Comparison of ENCODE assay signal across 2 cellular contexts in genomic region chr6:103672169-103672568, GRCh38.
TF ChIP-seq lines count a peak whose summit lies in the region.

No MANE protein-coding gene starts in this region.

TF ChIP-seq in liver, 16 proteins besides CTCF, POLR2A, EP300 and RAD21 (continued from another document):
- TF ChIP-seq NR2F2 (IDR thresholded peaks at IDR 0.05) (no peak), YY1 (IDR thresholded peaks at IDR 0.05) (no peak)

TF ChIP-seq in HepG2, 621 proteins besides CTCF, POLR2A, EP300 and RAD21 (continued from another document):
- TF ChIP-seq CERS6 (CRISPR knock-in tag; IDR thresholded peaks at IDR 0.05) (no peak), NR3C1 (CRISPR knock-in tag; IDR thresholded peaks at IDR 0.05) (no peak), MYNN (CRISPR knock-in tag; IDR thresholded peaks at IDR 0.05; ENCODE audit: low read depth) (no peak), ZBED4 (CRISPR knock-in tag; IDR thresholded peaks at IDR 0.05; ENCODE audit: borderline replicate concordance) (no peak), AGO1 (IDR thresholded peaks at IDR 0.05; ENCODE audit: low read depth, low read length, poor library complexity, severe bottlenecking) (no peak), ZNF792 (CRISPR knock-in tag; IDR thresholded peaks at IDR 0.05) (no peak), USF2 (IDR thresholded peaks at IDR 0.05; ENCODE audit: low read depth, low read length) (no peak), USF2 (CRISPR knock-in tag; IDR thresholded peaks at IDR 0.05; ENCODE audit: borderline replicate concordance) (no peak), ZNF841 (CRISPR knock-in tag; IDR thresholded peaks at IDR 0.05; ENCODE audit: borderline replicate concordance) (no peak), ZFP36L2 (CRISPR knock-in tag; IDR thresholded peaks at IDR 0.05) (no peak), GTF3A (CRISPR knock-in tag; conservative IDR thresholded peaks at IDR 0.05) (no peak), ELK4 (CRISPR knock-in tag; IDR thresholded peaks at IDR 0.05; ENCODE audit: borderline replicate concordance) (no peak), JDP2 (CRISPR knock-in tag; IDR thresholded peaks at IDR 0.05; ENCODE audit: borderline replicate concordance) (no peak), CCDC6 (CRISPR knock-in tag; IDR thresholded peaks at IDR 0.05) (no peak), LCORL (IDR thresholded peaks at IDR 0.05) (no peak), LCORL (CRISPR knock-in tag; IDR thresholded peaks at IDR 0.05) (no peak), ZNF83 (CRISPR knock-in tag; IDR thresholded peaks at IDR 0.05; ENCODE audit: borderline replicate concordance) (no peak), ATF5 (CRISPR knock-in tag; IDR thresholded peaks at IDR 0.05; ENCODE audit: low read depth) (no peak), GPN1 (CRISPR knock-in tag; IDR thresholded peaks at IDR 0.05; ENCODE audit: borderline replicate concordance) (no peak), ELF3 (CRISPR knock-in tag; IDR thresholded peaks at IDR 0.05) (no peak)
